ENCODE assay signal across 1 cellular context in the genomic region with DNA sequence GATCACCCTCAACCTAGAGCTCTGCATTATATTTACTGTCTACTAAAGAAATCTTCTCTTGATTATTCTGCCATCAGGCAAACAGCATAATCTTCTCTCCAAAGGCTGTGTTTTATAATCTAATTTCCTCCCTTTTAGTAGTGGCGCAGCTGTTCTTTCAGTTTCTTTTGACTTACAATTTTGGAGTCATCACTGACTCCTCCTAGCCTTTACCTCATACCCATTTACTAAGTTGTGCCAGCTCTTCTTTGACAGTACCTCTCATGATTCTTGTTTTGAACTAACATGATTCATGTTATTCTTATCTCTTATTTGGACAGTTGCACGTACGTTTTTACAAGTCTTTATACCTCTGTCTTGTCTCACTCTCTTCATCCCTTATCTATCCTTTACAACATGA.
TF ChIP-seq lines count a peak whose summit lies in the region.

No MANE protein-coding gene starts in this region.

TF ChIP-seq in GM12878, 131 proteins besides CTCF, POLR2A, EP300 and RAD21 (continued from another document):
- TF ChIP-seq, protein P1, sequence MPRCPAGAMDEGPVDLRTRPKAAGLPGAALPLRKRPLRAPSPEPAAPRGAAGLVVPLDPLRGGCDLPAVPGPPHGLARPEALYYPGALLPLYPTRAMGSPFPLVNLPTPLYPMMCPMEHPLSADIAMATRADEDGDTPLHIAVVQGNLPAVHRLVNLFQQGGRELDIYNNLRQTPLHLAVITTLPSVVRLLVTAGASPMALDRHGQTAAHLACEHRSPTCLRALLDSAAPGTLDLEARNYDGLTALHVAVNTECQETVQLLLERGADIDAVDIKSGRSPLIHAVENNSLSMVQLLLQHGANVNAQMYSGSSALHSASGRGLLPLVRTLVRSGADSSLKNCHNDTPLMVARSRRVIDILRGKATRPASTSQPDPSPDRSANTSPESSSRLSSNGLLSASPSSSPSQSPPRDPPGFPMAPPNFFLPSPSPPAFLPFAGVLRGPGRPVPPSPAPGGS (IDR thresholded peaks at IDR 0.05; ENCODE audit: borderline replicate concordance, insufficient read depth, low read depth, low read length, poor library complexity, severe bottlenecking), result no peak
- TF ChIP-seq, protein P2, sequence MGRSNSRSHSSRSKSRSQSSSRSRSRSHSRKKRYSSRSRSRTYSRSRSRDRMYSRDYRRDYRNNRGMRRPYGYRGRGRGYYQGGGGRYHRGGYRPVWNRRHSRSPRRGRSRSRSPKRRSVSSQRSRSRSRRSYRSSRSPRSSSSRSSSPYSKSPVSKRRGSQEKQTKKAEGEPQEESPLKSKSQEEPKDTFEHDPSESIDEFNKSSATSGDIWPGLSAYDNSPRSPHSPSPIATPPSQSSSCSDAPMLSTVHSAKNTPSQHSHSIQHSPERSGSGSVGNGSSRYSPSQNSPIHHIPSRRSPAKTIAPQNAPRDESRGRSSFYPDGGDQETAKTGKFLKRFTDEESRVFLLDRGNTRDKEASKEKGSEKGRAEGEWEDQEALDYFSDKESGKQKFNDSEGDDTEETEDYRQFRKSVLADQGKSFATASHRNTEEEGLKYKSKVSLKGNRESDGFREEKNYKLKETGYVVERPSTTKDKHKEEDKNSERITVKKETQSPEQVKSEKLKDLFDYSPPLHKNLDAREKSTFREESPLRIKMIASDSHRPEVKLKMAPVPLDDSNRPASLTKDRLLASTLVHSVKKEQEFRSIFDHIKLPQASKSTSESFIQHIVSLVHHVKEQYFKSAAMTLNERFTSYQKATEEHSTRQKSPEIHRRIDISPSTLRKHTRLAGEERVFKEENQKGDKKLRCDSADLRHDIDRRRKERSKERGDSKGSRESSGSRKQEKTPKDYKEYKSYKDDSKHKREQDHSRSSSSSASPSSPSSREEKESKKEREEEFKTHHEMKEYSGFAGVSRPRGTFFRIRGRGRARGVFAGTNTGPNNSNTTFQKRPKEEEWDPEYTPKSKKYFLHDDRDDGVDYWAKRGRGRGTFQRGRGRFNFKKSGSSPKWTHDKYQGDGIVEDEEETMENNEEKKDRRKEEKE (IDR thresholded peaks at IDR 0.05), result no peak
- TF ChIP-seq CHD1 (IDR thresholded peaks at IDR 0.05; ENCODE audit: low read depth, low read length), result no peak
- no peak for TF ChIP-seq SRF (IDR thresholded peaks at IDR 0.05; ENCODE audit: low read depth in 2 of 2, low read length in 2 of 2)
- TF ChIP-seq RBBP5 (conservative IDR thresholded peaks at IDR 0.05), result no peak
- TF ChIP-seq, protein P3, sequence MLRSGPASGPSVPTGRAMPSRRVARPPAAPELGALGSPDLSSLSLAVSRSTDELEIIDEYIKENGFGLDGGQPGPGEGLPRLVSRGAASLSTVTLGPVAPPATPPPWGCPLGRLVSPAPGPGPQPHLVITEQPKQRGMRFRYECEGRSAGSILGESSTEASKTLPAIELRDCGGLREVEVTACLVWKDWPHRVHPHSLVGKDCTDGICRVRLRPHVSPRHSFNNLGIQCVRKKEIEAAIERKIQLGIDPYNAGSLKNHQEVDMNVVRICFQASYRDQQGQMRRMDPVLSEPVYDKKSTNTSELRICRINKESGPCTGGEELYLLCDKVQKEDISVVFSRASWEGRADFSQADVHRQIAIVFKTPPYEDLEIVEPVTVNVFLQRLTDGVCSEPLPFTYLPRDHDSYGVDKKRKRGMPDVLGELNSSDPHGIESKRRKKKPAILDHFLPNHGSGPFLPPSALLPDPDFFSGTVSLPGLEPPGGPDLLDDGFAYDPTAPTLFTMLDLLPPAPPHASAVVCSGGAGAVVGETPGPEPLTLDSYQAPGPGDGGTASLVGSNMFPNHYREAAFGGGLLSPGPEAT (IDR thresholded peaks at IDR 0.05; ENCODE audit: low read depth), result no peak
- TF ChIP-seq NFIC (IDR thresholded peaks at IDR 0.05; ENCODE audit: low read depth, low read length), result no peak
- TF ChIP-seq, protein P4, sequence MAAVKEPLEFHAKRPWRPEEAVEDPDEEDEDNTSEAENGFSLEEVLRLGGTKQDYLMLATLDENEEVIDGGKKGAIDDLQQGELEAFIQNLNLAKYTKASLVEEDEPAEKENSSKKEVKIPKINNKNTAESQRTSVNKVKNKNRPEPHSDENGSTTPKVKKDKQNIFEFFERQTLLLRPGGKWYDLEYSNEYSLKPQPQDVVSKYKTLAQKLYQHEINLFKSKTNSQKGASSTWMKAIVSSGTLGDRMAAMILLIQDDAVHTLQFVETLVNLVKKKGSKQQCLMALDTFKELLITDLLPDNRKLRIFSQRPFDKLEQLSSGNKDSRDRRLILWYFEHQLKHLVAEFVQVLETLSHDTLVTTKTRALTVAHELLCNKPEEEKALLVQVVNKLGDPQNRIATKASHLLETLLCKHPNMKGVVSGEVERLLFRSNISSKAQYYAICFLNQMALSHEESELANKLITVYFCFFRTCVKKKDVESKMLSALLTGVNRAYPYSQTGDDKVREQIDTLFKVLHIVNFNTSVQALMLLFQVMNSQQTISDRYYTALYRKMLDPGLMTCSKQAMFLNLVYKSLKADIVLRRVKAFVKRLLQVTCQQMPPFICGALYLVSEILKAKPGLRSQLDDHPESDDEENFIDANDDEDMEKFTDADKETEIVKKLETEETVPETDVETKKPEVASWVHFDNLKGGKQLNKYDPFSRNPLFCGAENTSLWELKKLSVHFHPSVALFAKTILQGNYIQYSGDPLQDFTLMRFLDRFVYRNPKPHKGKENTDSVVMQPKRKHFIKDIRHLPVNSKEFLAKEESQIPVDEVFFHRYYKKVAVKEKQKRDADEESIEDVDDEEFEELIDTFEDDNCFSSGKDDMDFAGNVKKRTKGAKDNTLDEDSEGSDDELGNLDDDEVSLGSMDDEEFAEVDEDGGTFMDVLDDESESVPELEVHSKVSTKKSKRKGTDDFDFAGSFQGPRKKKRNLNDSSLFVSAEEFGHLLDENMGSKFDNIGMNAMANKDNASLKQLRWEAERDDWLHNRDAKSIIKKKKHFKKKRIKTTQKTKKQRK (IDR thresholded peaks at IDR 0.05; ENCODE audit: low read depth, low read length), result no peak
